In the genomic region with DNA sequence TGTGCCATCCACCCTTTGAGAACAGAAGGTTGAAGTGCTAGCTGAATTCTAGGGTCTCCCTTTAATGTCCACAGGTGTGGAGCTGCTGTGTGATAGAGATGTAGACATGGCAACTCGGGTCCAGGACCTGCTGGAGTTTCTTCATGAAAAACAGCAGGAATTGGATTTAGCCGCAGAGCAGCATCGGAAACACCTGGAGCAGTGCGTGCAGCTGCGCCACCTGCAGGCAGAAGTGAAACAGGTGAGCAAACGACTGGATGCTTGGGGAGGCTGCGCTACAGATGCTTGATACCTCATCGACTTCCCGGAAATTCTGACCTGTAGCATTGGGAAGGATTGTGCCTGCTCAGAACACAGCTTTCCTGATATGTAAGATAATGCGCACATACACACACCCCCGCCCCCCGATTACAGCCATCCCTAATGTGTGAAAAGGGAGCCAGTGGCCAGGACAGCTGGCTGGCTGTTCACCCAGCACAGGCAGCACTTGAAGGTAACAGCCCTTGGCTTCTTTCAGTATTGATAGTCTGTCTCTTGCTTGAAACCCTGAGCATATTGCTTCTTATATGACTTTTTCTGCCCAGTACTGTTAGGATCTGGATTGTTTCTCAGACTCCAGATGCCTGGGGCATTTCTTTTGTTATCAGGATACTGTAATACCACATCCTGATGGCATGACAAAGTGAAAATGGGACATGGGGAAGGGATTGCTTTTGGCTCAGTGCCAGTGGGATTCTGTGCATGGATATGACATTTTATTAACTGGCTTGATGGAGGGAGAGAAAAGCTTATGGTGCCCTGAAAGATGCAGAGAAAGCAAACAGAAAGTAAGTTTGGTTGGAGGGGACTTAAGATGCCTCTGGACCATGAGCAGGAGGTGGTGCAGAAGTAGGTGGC, we compare ENCODE assay signal across 8 cellular contexts.
DNase-seq lines count a peak whose midpoint lies in the region; ATAC-seq, FAIRE-seq and TF ChIP-seq lines count a peak whose summit lies in the region.

No MANE protein-coding gene starts in this region.

- H2AFZ ChIP-seq in SK-N-SH (ENCODE audit: low read depth), result no peak overlapping the region

- peaks cover 24% of the 10 kb centered on the region for H3F3A ChIP-seq in SK-N-SH (replicated peaks; ENCODE audit: insufficient read depth)

- no peak overlapping the region for H3K4me2 ChIP-seq in SK-N-SH

- H3K27me3 ChIP-seq in SK-N-SH (ENCODE audit: insufficient read depth) (no peaks in the 10 kb centered on the region), foreskin keratinocyte (no peaks in the 10 kb centered on the region)

- peaks cover 65% of the 10 kb centered on the region; the same call in 1 of the 2 replicates for H3K79me2 ChIP-seq in SK-N-SH (ENCODE audit: insufficient read depth)

- H4K20me1 ChIP-seq in SK-N-SH (ENCODE audit: insufficient read depth), result peaks cover 20% of the 10 kb centered on the region

- ATAC-seq in foreskin keratinocyte (peak; percentile 81), GM21381 (IDR thresholded peaks at IDR 0.05; ENCODE audit: unreplicated experiment) (no peak), HG02884 (IDR thresholded peaks at IDR 0.05; ENCODE audit: unreplicated experiment) (no peak)

- DNase-seq in AG04449 (ENCODE audit: low read depth, low spot score), result no peak
- no peak for DNase-seq in GM20000 (ENCODE audit: low spot score)
- peak; percentile 59 for DNase-seq in SK-N-SH
- peak in 1 of 2 donors; percentile 20 for DNase-seq in foreskin keratinocyte
- DNase-seq in urothelium cell line (ENCODE audit: low spot score), result peak; percentile 45
- DNase-seq in GOT3 (lab: John Stamatoyannopoulos, UW), result no peak

- peak overlapping the region in 1 of 2 experiments; percentile 28; a peak in 1 of 4 replicates for H3K27ac ChIP-seq in SK-N-SH (ENCODE audit: low read depth in 2 of 2, low read length in 1 of 2)
- no peak overlapping the region for H3K27ac ChIP-seq in foreskin keratinocyte

- TF ChIP-seq CTCF in AG04449 (IDR thresholded peaks at IDR 0.05; ENCODE audit: insufficient read depth, low read length, missing control alignments), result peak; percentile 45
- peak; percentile 57 for TF ChIP-seq CTCF in GM20000 (IDR thresholded peaks at IDR 0.05; ENCODE audit: extremely low read depth, missing control alignments)
- TF ChIP-seq CTCF in SK-N-SH (IDR thresholded peaks at IDR 0.05), result peak; percentile 60
- peak; percentile 70 for TF ChIP-seq CTCF in foreskin keratinocyte (conservative IDR thresholded peaks at IDR 0.05)

- no peaks in the 10 kb centered on the region for H3K9me2 ChIP-seq in SK-N-SH

- no peak for FAIRE-seq in urothelium cell line (lab: Jason Lieb, UNC)

- CTCF ChIA-PET in AG04449 (lab: Yijun Ruan, JAX), result interaction anchor here (0.7 to 4.7 kb wide), 12 partner anchors 10 to 388 kb away, joined by 3 to 31 read pairs (median 3); no protein-coding TSS in a partner anchor
- CTCF ChIA-PET in SK-N-SH (lab: Yijun Ruan, JAX), result interaction anchor here (0.7 to 13.4 kb wide), 53 partner anchors 9 to 394 kb away, joined by 3 to 168 read pairs (median 4); no protein-coding TSS in a partner anchor

- no peak for TF ChIP-seq EP300 in SK-N-SH (IDR thresholded peaks at IDR 0.05; ENCODE audit: borderline replicate concordance in 1 of 2, low read depth in 1 of 2, low read length in 1 of 2)

- POLR2A ChIA-PET in AG04449 (lab: Yijun Ruan, JAX) (interaction anchor here (0.7 kb wide), 1 partner anchor 11 kb away, joined by 3 read pairs; no protein-coding TSS in a partner anchor), SK-N-SH (lab: Yijun Ruan, JAX) (no interaction called here)

- H3K36me3 ChIP-seq in SK-N-SH (replicated peaks in 1 of 2; ENCODE audit: control insufficient read depth in 1 of 2, insufficient read depth in 2 of 2, low read length in 1 of 2), result peaks cover 83 to 89% of the 10 kb centered on the region in 2 experiments

- no peaks in the 10 kb centered on the region for H3K9me3 ChIP-seq in SK-N-SH

- H3K4me3 ChIP-seq in AG04449 (ENCODE audit: low read depth, low read length) (no peak overlapping the region), SK-N-SH (ENCODE audit: low read depth in 2 of 2, low read length in 1 of 2) (no peak overlapping the region)

- TF ChIP-seq RAD21 in SK-N-SH (IDR thresholded peaks at IDR 0.05; ENCODE audit: low read length), result no peak

- H3K4me1 ChIP-seq in SK-N-SH (ENCODE audit: control insufficient read depth in 1 of 2, insufficient read depth in 2 of 2, low read depth in 1 of 2, low read length in 1 of 2), result peaks cover 0 to 11% of the 10 kb centered on the region in 2 experiments; a peak in 2 of 4 replicates
- H3K4me1 ChIP-seq in foreskin keratinocyte, result no peaks in the 10 kb centered on the region

- no peak overlapping the region for H3K9ac ChIP-seq in SK-N-SH

- WGBS in SK-N-SH (ENCODE audit: low lambda C conversion rate), result 91% methylated on average over 12 of the region's 12 CpGs

TF ChIP-seq in SK-N-SH, 30 proteins besides CTCF, POLR2A, EP300 and RAD21:
- TF ChIP-seq FOXM1 (IDR thresholded peaks at IDR 0.05; ENCODE audit: low read depth) (no peak), RCOR1 (IDR thresholded peaks at IDR 0.05; ENCODE audit: low read length) (no peak), SMC3 (IDR thresholded peaks at IDR 0.05; ENCODE audit: low read depth, low read length) (peak; percentile 34; the same call in 1 of the 2 replicates), FOSL2 (IDR thresholded peaks at IDR 0.05; ENCODE audit: borderline replicate concordance, low read depth) (no peak), NFIC (IDR thresholded peaks at IDR 0.05; ENCODE audit: borderline replicate concordance) (peak; percentile 42; the same call in 1 of the 2 replicates)

Comparison
In these comparisons a context has a peak if more than half of its experiments do, and no peak if none do; other contexts are left out.
1. DNase-seq: peak in SK-N-SH (single experiment) and urothelium cell line (single experiment); none in AG04449 (single experiment), GM20000 (single experiment) and GOT3 (single experiment).
2. Peak in every context shown above with its lines, with median percentiles within 50 percentile points of each other: CTCF ChIP-seq.